7 cellular contexts compared by ENCODE assay signal in genomic region chr5:140041492-140042421, GRCh38. TPM values are rescaled to one million over a fixed set of nuclear protein-coding genes. Genes with fewer than 3 reads are reported as not detected.
A peak's percentile ranks its signal among the peaks of the same experiment; 100 is the strongest.
DNase-seq lines count a peak whose midpoint lies in the region; ATAC-seq and TF ChIP-seq lines count a peak whose summit lies in the region.

No MANE protein-coding gene starts in this region.

- H3K9me3 Mint-ChIP-seq in activated naive CD8-positive, alpha-beta T cell treated with anti-CD3 and anti-CD28 coated beads, Interleukin-2, amount 50 U/mL, for 24 hours, result no peaks in the 10 kb centered on the region
- H3K9me3 Mint-ChIP-seq in osteocyte (ENCODE audit: unreplicated experiment), result no peaks in the 10 kb centered on the region

- TF ChIP-seq CTCF in osteocyte (IDR thresholded peaks at IDR 0.05), result no peak

- intact Hi-C loops in cardiac septum (cut with DNase I), result loop anchor here (5.0 kb wide), 4 partner anchors 39 to 254 kb away; no protein-coding TSS in a partner anchor

- H3K36me3 Mint-ChIP-seq in activated naive CD8-positive, alpha-beta T cell treated with anti-CD3 and anti-CD28 coated beads, Interleukin-2, amount 50 U/mL, for 24 hours (ENCODE audit: low read depth), result peaks cover 2% of the 10 kb centered on the region
- H3K36me3 Mint-ChIP-seq in osteocyte (ENCODE audit: unreplicated experiment), result no peaks in the 10 kb centered on the region

- peaks cover 20% of the 10 kb centered on the region for H3K4me1 Mint-ChIP-seq in activated naive CD8-positive, alpha-beta T cell treated with anti-CD3 and anti-CD28 coated beads, Interleukin-2, amount 50 U/mL, for 24 hours
- H3K4me1 Mint-ChIP-seq in osteocyte (ENCODE audit: unreplicated experiment), result peaks cover 36% of the 10 kb centered on the region

- H3K27ac Mint-ChIP-seq in activated naive CD8-positive, alpha-beta T cell treated with anti-CD3 and anti-CD28 coated beads, Interleukin-2, amount 50 U/mL, for 24 hours, result no peak overlapping the region
- peak overlapping the region; percentile 61 for H3K27ac Mint-ChIP-seq in osteocyte (ENCODE audit: unreplicated experiment)

- peaks cover 57% of the 10 kb centered on the region for H3K27me3 Mint-ChIP-seq in activated naive CD8-positive, alpha-beta T cell treated with anti-CD3 and anti-CD28 coated beads, Interleukin-2, amount 50 U/mL, for 24 hours
- peaks cover 32% of the 10 kb centered on the region for H3K27me3 Mint-ChIP-seq in osteocyte (ENCODE audit: unreplicated experiment)

- no peak for ATAC-seq in activated naive CD8-positive, alpha-beta T cell treated with anti-CD3 and anti-CD28 coated beads, Interleukin-2, amount 50 U/mL, for 24 hours
- ATAC-seq in GM18519 (IDR thresholded peaks at IDR 0.05; ENCODE audit: low FRiP score, unreplicated experiment), result no peak
- ATAC-seq in GM21529 (IDR thresholded peaks at IDR 0.05; ENCODE audit: unreplicated experiment), result no peak

- H3K4me3 Mint-ChIP-seq in activated naive CD8-positive, alpha-beta T cell treated with anti-CD3 and anti-CD28 coated beads, Interleukin-2, amount 50 U/mL, for 24 hours, result peak overlapping the region; percentile 63
- H3K4me3 Mint-ChIP-seq in osteocyte (ENCODE audit: unreplicated experiment), result peak overlapping the region; percentile 68

- peak; percentile 89 for DNase-seq in EL
- peak; percentile 96 for DNase-seq in M059J (ENCODE audit: low read depth)
- no peak for DNase-seq in activated naive CD8-positive, alpha-beta T cell treated with anti-CD3 and anti-CD28 coated beads, Interleukin-2, amount 50 U/mL, for 24 hours
- peak; percentile 81 for DNase-seq in cardiac septum (ENCODE audit: low spot score)
- DNase-seq in osteocyte (ENCODE audit: extremely low spot score, unreplicated experiment), result peak; percentile 90

RNA-seq across cellular contexts. Expression of gene NRG2, which starts 1.3 kb away (rescaled TPM):
- 1.3 and 1.9 TPM in 2 replicates for total RNA-seq in M059J (2014; rRNA removed; shearing (Covaris generic))
- total RNA-seq in cardiac septum (5.1 TPM), osteocyte (0.86 and 1.5 TPM in 2 replicates)
